ENCODE assay signal across 7 cellular contexts in genomic region chr5:1514819-1515310, GRCh38. TPM values are rescaled to one million over a fixed set of nuclear protein-coding genes. Genes with fewer than 3 reads are reported as not detected.
DNase-seq lines count a peak whose midpoint lies in the region; ATAC-seq, FAIRE-seq and TF ChIP-seq lines count a peak whose summit lies in the region.
"Not testable (repeated sequence)": the region's sequence is repeated elsewhere in the genome, so short reads cannot be mapped to it uniquely, and the experiment has no call there.

No MANE protein-coding gene starts in this region.

- not testable (repeated sequence) for H3K27ac ChIP-seq in Peyer's patch, psoas muscle
- H3K27ac ChIP-seq in H1 (ENCODE audit: low read depth, low read length): peak overlapping the region; percentile 95
- H3K27ac ChIP-seq in iPS-18a (ENCODE audit: low read length): peak overlapping the region; percentile 89

- TF ChIP-seq EP300 in H1 (IDR thresholded peaks at IDR 0.05; ENCODE audit: borderline replicate concordance in 1 of 2, low read depth in 2 of 2, low read length in 2 of 2): peak; percentile 48 to 92; a peak in 2 of 3 replicates

- POLR2A ChIA-PET in H1 (lab: Charles Lee; ENCODE audit: partially characterized antibody): interaction anchor here (0.7 to 3.9 kb wide), 17 partner anchors 9 to 358 kb away, joined by 3 to 54 read pairs (median 5); partner anchors contain the start of gene LPCAT1

- H2BK5ac ChIP-seq in H1 (ENCODE audit: low read depth, low read length): peak overlapping the region; percentile 100

- peaks cover 38 to 86% of the 10 kb centered on the region in 2 experiments for H3K79me2 ChIP-seq in H1 (ENCODE audit: control insufficient read depth in 1 of 2, insufficient read depth in 2 of 2, low read length in 2 of 2)

- peak; percentile 0 to 17; a peak in 1 of 4 replicates for TF ChIP-seq RAD21 in H1 (IDR thresholded peaks at IDR 0.05 in 1 of 2, conservative IDR thresholded peaks at IDR 0.05 in 1 of 2; ENCODE audit: low read depth in 2 of 2, low read length in 2 of 2)

- H4K20me1 ChIP-seq in H1 (replicated peaks in 1 of 2; ENCODE audit: control insufficient read depth in 1 of 2, insufficient read depth in 2 of 2, low read length in 2 of 2): peaks cover 12 to 34% of the 10 kb centered on the region in 2 experiments

- peak overlapping the region; percentile 48 for H3K27ac Mint-ChIP-seq in mesothelial cell of epicardium

- H2BK20ac ChIP-seq in H1 (ENCODE audit: low read length): 0 out of 2 replicates have a peak overlapping the region, but pooled peaks have one; percentile 99

- H3K4me3 Mint-ChIP-seq in mesothelial cell of epicardium: not testable (repeated sequence)

- not testable (repeated sequence) for H3K9me3 Mint-ChIP-seq in mesothelial cell of epicardium

- peaks cover 29% of the 10 kb centered on the region for H3K79me1 ChIP-seq in H1 (ENCODE audit: low read depth, low read length)

- TF ChIP-seq POLR2A in Peyer's patch (IDR thresholded peaks at IDR 0.05): not testable (repeated sequence)
- TF ChIP-seq POLR2A in H1 (IDR thresholded peaks at IDR 0.05; ENCODE audit: control extremely low read depth in 1 of 2, low read depth in 2 of 2, low read length in 2 of 2): peak in 1 of 2 experiments; percentile 77; a peak in 2 of 3 replicates

- not testable (repeated sequence) for H3K27me3 ChIP-seq in H7 (ENCODE audit: control insufficient read depth, insufficient read depth, low read length); Peyer's patch; H1 (replicated peaks in 1 of 4; ENCODE audit: control insufficient read depth in 3 of 4, extremely low read depth in 1 of 4, insufficient read depth in 3 of 4, low read length in 3 of 4); iPS-18a (ENCODE audit: control insufficient read depth, insufficient read depth, low read length); psoas muscle (ENCODE audit: insufficient read depth in 3 of 3, low read length in 2 of 3)

- H3K4ac ChIP-seq in H1 (replicated peaks; ENCODE audit: insufficient read length, low read depth, low read length): peak overlapping the region; percentile 90

- not testable (repeated sequence) for H3K4me3 ChIP-seq in H7 (ENCODE audit: insufficient read depth, low read depth, low read length); Peyer's patch; psoas muscle
- H3K4me3 ChIP-seq in H1 (ENCODE audit: extremely low read depth in 1 of 4, insufficient read depth in 2 of 4, low read depth in 3 of 4, low read length in 4 of 4): peak overlapping the region in 3 of 4 experiments; percentile 17 to 46 (median 24); a peak in 5 of 8 replicates
- peak overlapping the region; percentile 36 for H3K4me3 ChIP-seq in iPS-18a (ENCODE audit: low read length)

- peak; percentile 95 for DNase-seq in H7
- peak in 2 of 3 donors; percentile 30 to 36 for DNase-seq in Peyer's patch
- peak; percentile 37 for DNase-seq in activated effector memory CD4-positive, alpha-beta T cell treated with anti-CD3 and anti-CD28 coated beads, Interleukin-2, amount 50 U/mL, for 16 hours
- DNase-seq in H1 (ENCODE audit: low read depth in 1 of 2, low spot score in 2 of 2): peak; percentile 91 to 92
- DNase-seq in mesothelial cell of epicardium (ENCODE audit: low spot score in 2 of 2, unreplicated experiment in 2 of 2): peak; percentile 20 to 52
- peak; percentile 2 to 19 for DNase-seq in psoas muscle

- not testable (repeated sequence) for H3K23ac ChIP-seq in H1 (ENCODE audit: insufficient read length)

- intact Hi-C loops in psoas muscle (cut with DNase I): not testable (repeated sequence)

- H3K18ac ChIP-seq in H1 (ENCODE audit: extremely low read depth, low read length): peak overlapping the region; percentile 100

- H2AFZ ChIP-seq in H1 (ENCODE audit: low read length): not testable (repeated sequence)

- H4K91ac ChIP-seq in H1 (replicated peaks; ENCODE audit: insufficient read length, low read length): peak overlapping the region; percentile 100

- FAIRE-seq in H1 (lab: Jason Lieb, UNC): peak; percentile 66

- not testable (repeated sequence) for H3K27me3 Mint-ChIP-seq in mesothelial cell of epicardium (ENCODE audit: low read depth)

- not testable (repeated sequence) for TF ChIP-seq CTCF in Peyer's patch (IDR thresholded peaks at IDR 0.05); H1 (IDR thresholded peaks at IDR 0.05; ENCODE audit: control extremely low read depth in 1 of 3, insufficient read depth in 1 of 3, low read depth in 1 of 3, low read length in 3 of 3); mesothelial cell of epicardium (IDR thresholded peaks at IDR 0.05; ENCODE audit: unreplicated experiment); psoas muscle (IDR thresholded peaks at IDR 0.05)

- WGBS in H1 (ENCODE audit: extremely low coverage in 1 of 2, insufficient coverage in 1 of 2, insufficient read length in 1 of 2, insufficient replicate concordance in 2 of 2, low coverage in 1 of 2, low lambda C conversion rate in 2 of 2, missing lambda C conversion rate in 1 of 2), 2 experiments: 2% methylated on average over 11 of the region's 11 CpGs; no CpG with 5 or more reads in 1 of the 2 experiments
- 90 to 94% (median 92%) methylated on average over 10 to 11 of the region's 11 CpGs for WGBS in psoas muscle, 3 donors

- not testable (repeated sequence) for ATAC-seq in psoas muscle

- peak overlapping the region; percentile 95 for H4K5ac ChIP-seq in H1 (ENCODE audit: insufficient read length, low read depth, low read length)

- H3K9ac ChIP-seq in H1 (replicated peaks in 1 of 4; ENCODE audit: extremely low read depth in 1 of 4, low read depth in 3 of 4, low read length in 3 of 4) (peak overlapping the region in 2 of 4 experiments; percentile 65 to 71; a peak in 4 of 7 replicates), iPS-18a (ENCODE audit: low read length) (peak overlapping the region; percentile 70)

- not testable (repeated sequence) for H2BK120ac ChIP-seq in H1 (replicated peaks; ENCODE audit: low read depth, low read length)

- peaks cover 11% of the 10 kb centered on the region for H3K36me3 ChIP-seq in H7 (replicated peaks; ENCODE audit: control insufficient read depth, insufficient read depth, low read length)
- peaks cover 0 to 17% (median 0%) of the 10 kb centered on the region in 3 donors for H3K36me3 ChIP-seq in Peyer's patch
- H3K36me3 ChIP-seq in H1 (ENCODE audit: control insufficient read depth in 2 of 4, insufficient read depth in 4 of 4, low read length in 3 of 4): peaks cover 8 to 53% (median 13%) of the 10 kb centered on the region in 4 experiments
- peaks cover 27% of the 10 kb centered on the region for H3K36me3 ChIP-seq in iPS-18a (ENCODE audit: control insufficient read depth, low read depth, low read length)
- not testable (repeated sequence) for H3K36me3 ChIP-seq in psoas muscle (ENCODE audit: insufficient read depth in 1 of 2, low read depth in 1 of 2)

- peak overlapping the region; percentile 88 for H4K8ac ChIP-seq in H1 (ENCODE audit: extremely low read depth, insufficient read depth, low read length)

- H3K36me3 Mint-ChIP-seq in mesothelial cell of epicardium: peaks cover 11% of the 10 kb centered on the region

- H3K56ac ChIP-seq in H1 (replicated peaks; ENCODE audit: insufficient read length, low read depth, low read length): peak overlapping the region; percentile 75

- H3K4me1 Mint-ChIP-seq in mesothelial cell of epicardium: peaks cover 30% of the 10 kb centered on the region

- H3K14ac ChIP-seq in H1 (ENCODE audit: insufficient read length): not testable (repeated sequence)

- H3K4me2 ChIP-seq in H1 (ENCODE audit: insufficient read depth in 1 of 2, low read depth in 2 of 2, low read length in 2 of 2): peak overlapping the region; percentile 48 to 64

- H3K23me2 ChIP-seq in H1 (ENCODE audit: low read depth, low read length): not testable (repeated sequence)

- not testable (repeated sequence) for H3K4me1 ChIP-seq in Peyer's patch, psoas muscle
- H3K4me1 ChIP-seq in H1 (replicated peaks in 1 of 4; ENCODE audit: control insufficient read depth in 3 of 4, insufficient read depth in 4 of 4, low read length in 3 of 4) (peaks cover 17 to 76% (median 59%) of the 10 kb centered on the region in 4 experiments), iPS-18a (ENCODE audit: control insufficient read depth, low read depth, low read length) (peaks cover 55% of the 10 kb centered on the region)

- not testable (repeated sequence) for H2AK5ac ChIP-seq in H1 (ENCODE audit: low read depth, low read length)

- not testable (repeated sequence) for H2BK15ac ChIP-seq in H1 (ENCODE audit: low read length)

- CTCF ChIA-PET in H1 (lab: Charles Lee; ENCODE audit: partially characterized antibody): interaction anchor here (3.0 to 3.9 kb wide), 2 partner anchors 13 to 80 kb away, joined by 10 to 34 read pairs; no protein-coding TSS in a partner anchor

- H3K9me3 ChIP-seq in Peyer's patch; H1 (ENCODE audit: insufficient read depth in 2 of 2, low read depth in 1 of 2, low read length in 1 of 2); iPS-18a (ENCODE audit: control insufficient read depth, low read depth, low read length); psoas muscle: not testable (repeated sequence)

- H2BK12ac ChIP-seq in H1 (ENCODE audit: low read depth, low read length): peak overlapping the region; percentile 97; the same call in 1 of the 2 replicates

TF ChIP-seq in H1, 55 proteins besides CTCF, POLR2A, EP300 and RAD21 (continues in another document):
- peak; percentile 97 for TF ChIP-seq SP1 (IDR thresholded peaks at IDR 0.05; ENCODE audit: low read depth, low read length)
- peak; percentile 41; the same call in 1 of the 2 replicates for TF ChIP-seq TAF1 (IDR thresholded peaks at IDR 0.05; ENCODE audit: low read depth, low read length)

RNA-seq across cellular contexts. Expression of gene LPCAT1, which starts 8.9 kb away (rescaled TPM):
- total RNA-seq in H7 (2014; rRNA removed; shearing (Covaris generic)): 70.2 and 77.5 TPM in 2 replicates
- total RNA-seq in Peyer's patch (10 to 100 TPM in 3 of 4 donors, 1 to 10 TPM in 1; 8.8 to 59.4 (median 28.5) TPM), mesothelial cell of epicardium (73.9 to 76.8 TPM (median 74.8 TPM) in 3 replicates), psoas muscle (1 to 10 TPM; 4.7 to 6.2 (median 6.1) TPM)
- total RNA-seq in H1 (2021; fragmentation: NEBNext Ultra II Directional; extraction: Animal tissue kit (Norgen Biotek cat#: 25700)): 260 and 266 TPM in 2 replicates
- polyA plus RNA-seq in H1 (2011; rRNA removed) (107 and 168 TPM in 2 replicates), psoas muscle (1 to 10 TPM; 2.4 to 4.2 (median 3.4) TPM)
- 145 TPM for polyA plus RNA-seq in H1 (2011; cell fraction: cytosol; rRNA removed)
- 161 TPM for polyA plus RNA-seq in H1 (2011; cell fraction: nucleus; rRNA removed)
- polyA plus RNA-seq in H1 (2012, experiment 1 of 2): 129 to 148 TPM (median 136 TPM) in 4 replicates
- polyA plus RNA-seq in H1 (2012, experiment 2 of 2): 146 TPM
- polyA plus RNA-seq in H1 (2013, experiment 1 of 2): 245 TPM
- polyA plus RNA-seq in H1 (2013, experiment 2 of 2): 311 TPM
- 76.4 and 90.5 TPM in 2 replicates for polyA minus RNA-seq in H1 (2011; rRNA and poly(A)+ RNA removed)
- 92.9 TPM for polyA minus RNA-seq in H1 (2011; cell fraction: cytosol; rRNA and poly(A)+ RNA removed)
- polyA minus RNA-seq in H1 (2011; cell fraction: nucleus; rRNA and poly(A)+ RNA removed): 64.8 TPM

Comparison
In these comparisons a context has a peak if more than half of its experiments do, and no peak if none do; other contexts are left out.
1. DNase-seq: peak in every context shown above with its lines; median percentile 95 in H7; 92 in H1; 37 in activated effector memory CD4-positive, alpha-beta T cell treated with anti-CD3 and anti-CD28 coated beads, Interleukin-2, amount 50 U/mL, for 16 hours; 36 in mesothelial cell of epicardium; 33 in Peyer's patch; 10 in psoas muscle.